In the genomic region with DNA sequence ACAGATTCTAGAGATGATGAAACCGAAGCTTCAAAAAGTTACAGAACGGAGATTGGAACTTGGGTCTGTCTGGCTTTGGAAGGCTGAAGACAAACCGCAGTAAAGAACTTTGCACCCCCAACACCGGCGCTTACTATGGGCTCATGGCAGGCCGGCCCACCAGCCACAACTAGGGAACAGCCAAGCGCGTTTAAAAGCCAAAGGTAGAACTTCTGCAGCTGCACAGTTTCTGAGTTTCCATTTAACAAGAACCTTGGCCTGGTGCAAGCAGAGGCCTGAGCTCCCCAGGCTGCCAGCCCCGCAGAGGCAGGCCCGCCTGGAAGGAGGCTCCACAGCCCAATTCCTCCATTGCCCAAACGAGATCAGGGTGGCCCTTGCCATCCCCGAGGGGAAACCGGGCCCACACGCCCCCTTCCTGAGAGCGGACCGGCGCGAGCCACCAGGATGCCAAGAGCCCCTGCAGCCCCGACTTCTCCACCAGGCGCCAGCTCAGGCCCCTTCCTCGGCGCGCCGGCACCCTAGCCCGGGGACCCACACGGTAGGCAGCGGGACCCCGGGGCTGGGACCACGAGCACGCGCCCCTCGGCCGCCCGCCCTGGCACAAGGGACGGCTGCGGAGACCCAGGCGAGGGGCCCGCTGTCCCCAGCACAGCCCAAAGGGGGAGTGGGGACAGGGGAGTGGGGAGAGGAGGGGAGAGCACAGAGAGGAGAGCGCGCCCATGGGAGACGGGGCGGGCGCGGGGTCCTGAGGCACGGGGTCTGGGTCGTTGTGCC, we compare ENCODE assay signal across 1 cellular context.
TF ChIP-seq lines count a peak whose summit lies in the region.

No MANE protein-coding gene starts in this region.

TF ChIP-seq in liver, 16 proteins besides CTCF, POLR2A, EP300 and RAD21 (continued from another document):
- TF ChIP-seq TAF1 (conservative IDR thresholded peaks at IDR 0.05) (no peak), RXRA (IDR thresholded peaks at IDR 0.05) (no peak)
TF ChIP-seq in liver: peak in this region for 0.
